ENCODE assay signal across 13 cellular contexts in the genomic region with DNA sequence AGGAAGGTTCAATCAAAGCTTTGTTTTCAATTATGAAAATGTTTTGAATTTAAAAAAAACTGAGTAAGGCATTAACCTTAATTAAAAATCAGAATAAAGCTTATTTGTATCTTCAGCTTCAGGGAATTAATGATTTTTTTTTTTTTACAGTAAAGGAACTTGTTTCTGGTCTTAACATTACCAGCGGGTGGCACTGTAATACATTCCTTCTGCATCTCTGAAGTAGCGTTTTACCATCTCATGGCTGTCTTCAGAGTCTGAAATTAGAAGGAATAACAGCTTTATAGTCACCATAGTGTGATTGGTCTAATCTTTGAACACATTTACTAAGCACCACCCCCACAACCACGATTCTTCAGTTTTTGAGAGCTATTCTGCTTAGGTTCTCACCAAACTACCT.
DNase-seq lines count a peak whose midpoint lies in the region; ATAC-seq, FAIRE-seq and TF ChIP-seq lines count a peak whose summit lies in the region.
"Had no signal": no experiment of that assay in that cellular context is flagged by ENCODE, and none has a peak within 500 bp of the region (broad histone marks: within the 10 kb centered on the region; RNA-seq: fewer than 3 reads in every experiment).

No MANE protein-coding gene starts in this region.

- no peak for FAIRE-seq in H54 (lab: Jason Lieb, UNC)
- FAIRE-seq: K562 had no signal

- H3K27ac Mint-ChIP-seq in chondrocyte (ENCODE audit: unreplicated experiment) (no peak overlapping the region), nephron (peak overlapping the region in 2 of 3 experiments; percentile 64 to 66)
- no peak overlapping the region for H3K27ac Mint-ChIP-seq in activated CD4-positive, alpha-beta memory T cell treated with anti-CD3 and anti-CD28 coated beads for 36 hours
- H3K27ac Mint-ChIP-seq: CD8-positive, alpha-beta T cell; memory B cell; T-helper 1 cell treated with Interleukin-12 subunit alpha and Interleukin-12 subunit beta and Interleukin-4 antibody, amounts not matched to agents 30 μg/mL and 1 μg/mL, for 36 hours had no signal

- H3K4me1 Mint-ChIP-seq in chondrocyte (ENCODE audit: low read depth) (no peaks in the 10 kb centered on the region), nephron (no peaks in the 10 kb centered on the region)
- H3K4me1 Mint-ChIP-seq in activated CD4-positive, alpha-beta memory T cell treated with anti-CD3 and anti-CD28 coated beads for 36 hours (ENCODE audit: low read depth), result no peaks in the 10 kb centered on the region
- H3K4me1 Mint-ChIP-seq: memory B cell had no signal

- TF ChIP-seq CTCF in chondrocyte (IDR thresholded peaks at IDR 0.05) (peak; percentile 76), nephron (IDR thresholded peaks at IDR 0.05; ENCODE audit: unreplicated experiment in 3 of 3) (peak; percentile 32 to 48 (median 33))

- H3K4me3 Mint-ChIP-seq in chondrocyte (ENCODE audit: unreplicated experiment) (no peak overlapping the region), nephron (no peak overlapping the region)
- no peak overlapping the region for H3K4me3 Mint-ChIP-seq in activated CD4-positive, alpha-beta memory T cell treated with anti-CD3 and anti-CD28 coated beads for 36 hours
- H3K4me3 Mint-ChIP-seq: CD8-positive, alpha-beta T cell; memory B cell; T-helper 1 cell treated with Interleukin-12 subunit alpha and Interleukin-12 subunit beta and Interleukin-4 antibody, amounts not matched to agents 30 μg/mL and 1 μg/mL, for 36 hours had no signal

- CTCF ChIA-PET in activated CD4-positive, alpha-beta memory T cell treated with anti-CD3 and anti-CD28 coated beads for 36 hours (lab: Charles Lee), result interaction anchor here (0.7 kb wide), 1 partner anchor 187 kb away, joined by 4 read pairs; no protein-coding TSS in a partner anchor

- intact Hi-C loops in activated CD4-positive, alpha-beta memory T cell treated with anti-CD3 and anti-CD28 coated beads for 36 hours (cut with micrococcal nuclease), result no loop called here

- H3K36me3 Mint-ChIP-seq in chondrocyte (ENCODE audit: low read depth) (no peaks in the 10 kb centered on the region), nephron (ENCODE audit: low read depth) (no peaks in the 10 kb centered on the region)
- H3K36me3 Mint-ChIP-seq in activated CD4-positive, alpha-beta memory T cell treated with anti-CD3 and anti-CD28 coated beads for 36 hours, result no peaks in the 10 kb centered on the region
- H3K36me3 Mint-ChIP-seq: CD8-positive, alpha-beta T cell; memory B cell had no signal

- H3K9me3 Mint-ChIP-seq in chondrocyte (ENCODE audit: low read depth) (peaks cover 10% of the 10 kb centered on the region), nephron (peaks cover 4% of the 10 kb centered on the region)
- peaks cover 6% of the 10 kb centered on the region for H3K9me3 Mint-ChIP-seq in activated CD4-positive, alpha-beta memory T cell treated with anti-CD3 and anti-CD28 coated beads for 36 hours
- H3K9me3 Mint-ChIP-seq: CD8-positive, alpha-beta T cell; T-helper 1 cell treated with Interleukin-12 subunit alpha and Interleukin-12 subunit beta and Interleukin-4 antibody, amounts not matched to agents 30 μg/mL and 1 μg/mL, for 36 hours had no signal

- no peak for TF ChIP-seq POLR2A in H54 (IDR thresholded peaks at IDR 0.05; ENCODE audit: low read depth, low read length)

- DNase-seq in Daoy (ENCODE audit: low read depth) (peak; percentile 10), NAMALWA (ENCODE audit: low spot score) (peak; percentile 5), chondrocyte (ENCODE audit: low spot score) (no peak), H54 (ENCODE audit: insufficient read length, low spot score) (no peak)
- no peak for DNase-seq in activated CD8-positive, alpha-beta memory T cell treated with anti-CD3 and anti-CD28 coated beads, Interleukin-2, amount 50 U/mL, for 4 hours
- no peak for DNase-seq in activated CD4-positive, alpha-beta memory T cell treated with anti-CD3 and anti-CD28 coated beads for 36 hours
- DNase-seq: CD8-positive, alpha-beta T cell; NCI-H2227 treated with DMSO at 0.1 percent for 48 hours had no signal

- ATAC-seq in HG03342 (IDR thresholded peaks at IDR 0.05; ENCODE audit: unreplicated experiment), result no peak
- ATAC-seq: CD8-positive, alpha-beta T cell; K562 had no signal

- peaks cover under 1% of the 10 kb centered on the region for H3K27me3 Mint-ChIP-seq in chondrocyte (ENCODE audit: low read depth)
- no peaks in the 10 kb centered on the region for H3K27me3 Mint-ChIP-seq in nephron (ENCODE audit: low read depth)
- no peaks in the 10 kb centered on the region for H3K27me3 Mint-ChIP-seq in activated CD4-positive, alpha-beta memory T cell treated with anti-CD3 and anti-CD28 coated beads for 36 hours
- H3K27me3 Mint-ChIP-seq: memory B cell had no signal

- POLR2A ChIA-PET in activated CD4-positive, alpha-beta memory T cell treated with anti-CD3 and anti-CD28 coated beads for 36 hours (lab: Charles Lee), result no interaction called here

Comparison
In these comparisons a context has a peak if more than half of its experiments do, and no peak if none do; other contexts are left out.
1. DNase-seq: peak in Daoy (single experiment) and NAMALWA (single experiment); none in chondrocyte (single experiment), activated CD8-positive, alpha-beta memory T cell treated with anti-CD3 and anti-CD28 coated beads, Interleukin-2, amount 50 U/mL, for 4 hours (single experiment), activated CD4-positive, alpha-beta memory T cell treated with anti-CD3 and anti-CD28 coated beads for 36 hours (single experiment) and H54 (single experiment).
2. H3K27ac Mint-ChIP-seq: peak in nephron (2 of 3); none in chondrocyte (single experiment) and activated CD4-positive, alpha-beta memory T cell treated with anti-CD3 and anti-CD28 coated beads for 36 hours (single experiment).